In genomic region chr6:11810039-11810541, GRCh38 we compare ENCODE assay signal across 1 cellular context.
TF ChIP-seq lines count a peak whose summit lies in the region.

No MANE protein-coding gene starts in this region.

TF ChIP-seq in liver, 16 proteins besides CTCF, POLR2A, EP300 and RAD21 (continued from another document):
- TF ChIP-seq ZBTB33 (IDR thresholded peaks at IDR 0.05) (no peak), REST (IDR thresholded peaks at IDR 0.05) (no peak)
- TF ChIP-seq, protein P1, sequence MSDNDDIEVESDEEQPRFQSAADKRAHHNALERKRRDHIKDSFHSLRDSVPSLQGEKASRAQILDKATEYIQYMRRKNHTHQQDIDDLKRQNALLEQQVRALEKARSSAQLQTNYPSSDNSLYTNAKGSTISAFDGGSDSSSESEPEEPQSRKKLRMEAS (IDR thresholded peaks at IDR 0.05): no peak
TF ChIP-seq in liver: peak in this region for 7.
